21 cellular contexts compared by ENCODE assay signal in genomic region chr5:54601832-54602231, GRCh38.
DNase-seq lines count a peak whose midpoint lies in the region; ATAC-seq and TF ChIP-seq lines count a peak whose summit lies in the region.
"Had no signal": no experiment of that assay in that cellular context is flagged by ENCODE, and none has a peak within 500 bp of the region (broad histone marks: within the 10 kb centered on the region; RNA-seq: fewer than 3 reads in every experiment).

No MANE protein-coding gene starts in this region.

- H3K27ac ChIP-seq in spleen = peak overlapping the region in 6 of 8 donors; percentile 37 to 79 (median 69)
- H3K27ac ChIP-seq: KMS-11, testis had no signal

- intact Hi-C loops in left cardiac atrium (cut with DNase I) (no loop called here), spleen (cut with DNase I; ENCODE audit: low total_unique reads) (no loop called here)

- peaks cover 0 to 20% (median 4%) of the 10 kb centered on the region in 6 donors for H3K4me1 ChIP-seq in spleen
- H3K4me1 ChIP-seq: testis had no signal

- no peak for TF ChIP-seq POLR2A in spleen (IDR thresholded peaks at IDR 0.05)

- WGBS in spleen, 5 donors = 45 to 72% (median 57%) methylated on average over 3 of the region's 3 CpGs

- ATAC-seq in left cardiac atrium (peak; percentile 86 to 89), HG03469 (IDR thresholded peaks at IDR 0.05; ENCODE audit: unreplicated experiment) (no peak), HG03460 (IDR thresholded peaks at IDR 0.05; ENCODE audit: unreplicated experiment) (no peak)
- ATAC-seq: effector memory CD8-positive, alpha-beta T cell; naive thymus-derived CD4-positive, alpha-beta T cell had no signal

- DNase-seq in CD1c-positive myeloid dendritic cell (ENCODE audit: extremely low spot score) = peak; percentile 47
- peak; percentile 59 for DNase-seq in MV-4-11 (lab: John Stamatoyannopoulos, UW)
- DNase-seq in left cardiac atrium = no peak
- no peak for DNase-seq in spleen
- DNase-seq in activated CD8-positive, alpha-beta memory T cell treated with anti-CD3 and anti-CD28 coated beads for 24 hours = no peak
- DNase-seq: activated CD4-positive, alpha-beta T cell treated with anti-CD3 and anti-CD28 coated beads, Interleukin-2, amount 50 U/mL, for 4 hours; activated naive CD4-positive, alpha-beta T cell treated with anti-CD3 and anti-CD28 coated beads for 36 hours; activated T-cell treated with anti-CD3 and anti-CD28 coated beads, Interleukin-2, amount 50 U/mL, for 1 hour; DMS79 treated with DMSO at 0.1 percent for 48 hours; effector memory CD8-positive, alpha-beta T cell; mesenchymal stem cell; naive thymus-derived CD4-positive, alpha-beta T cell; NCI-H1417 treated with DMSO at 0.1 percent for 48 hours; NCI-H2171; NCI-H526; posterior cingulate gyrus; SHP77 treated with DMSO at 0.1 percent for 48 hours; testis had no signal

- H3K4me3 ChIP-seq in spleen = no peak overlapping the region
- H3K4me3 ChIP-seq: testis had no signal

- TF ChIP-seq CTCF in spleen (IDR thresholded peaks at IDR 0.05 in 8 of 11, conservative IDR thresholded peaks at IDR 0.05 in 3 of 11) = no peak

- H3K36me3 ChIP-seq in spleen = no peaks in the 10 kb centered on the region

- H3K27me3 ChIP-seq in spleen (replicated peaks in 1 of 7) = no peaks in the 10 kb centered on the region
- H3K27me3 ChIP-seq: testis had no signal

- H3K9me3 ChIP-seq in spleen = peaks cover 0 to 24% (median 14%) of the 10 kb centered on the region in 8 donors
- H3K9me3 ChIP-seq: testis had no signal

Comparison
In these comparisons a context has a peak if more than half of its experiments do, and no peak if none do; other contexts are left out.
1. DNase-seq: peak in CD1c-positive myeloid dendritic cell (single experiment) and MV-4-11 (single experiment); none in left cardiac atrium (single experiment), spleen (single experiment) and activated CD8-positive, alpha-beta memory T cell treated with anti-CD3 and anti-CD28 coated beads for 24 hours (single experiment).
2. ATAC-seq: peak in left cardiac atrium (2 of 2); none in HG03469 (single experiment) and HG03460 (single experiment).